Comparison of ENCODE assay signal across 20 cellular contexts in genomic region chr22:28978863-28979799, GRCh38.
DNase-seq lines count a peak whose midpoint lies in the region; ATAC-seq, FAIRE-seq and TF ChIP-seq lines count a peak whose summit lies in the region.
"Had no signal": no experiment of that assay in that cellular context is flagged by ENCODE, and none has a peak within 500 bp of the region (broad histone marks: within the 10 kb centered on the region; RNA-seq: fewer than 3 reads in every experiment).

No MANE protein-coding gene starts in this region.

- in situ Hi-C loops in Caki2 (cut with HindIII; ENCODE audit: low pct_unique_long_range_greater_than_20kb, low sequenced_read_pairs) = no loop called here

- no peaks in the 10 kb centered on the region for H3K36me3 ChIP-seq in SJCRH30
- H3K36me3 ChIP-seq: esophagus muscularis mucosa, prostate gland, upper lobe of left lung had no signal

- ATAC-seq in GM19324 (IDR thresholded peaks at IDR 0.05; ENCODE audit: low FRiP score, unreplicated experiment) = no peak
- ATAC-seq: activated CD4-positive, CD25-positive, alpha-beta regulatory T cell treated with anti-CD3 and anti-CD28 coated beads, Interleukin-2, amount 50 U/mL, for 24 hours; body of pancreas; natural killer cell treated with Interleukin-12 subunit alpha and Interleukin-12 subunit beta and Interleukin-15 and Interleukin-18, amount 100 ng/mL, for 72 hours; Panc1 had no signal

- no peak for FAIRE-seq in H54 (lab: Jason Lieb, UNC)
- FAIRE-seq in GM12892 (lab: Jason Lieb, UNC) = no peak

- TF ChIP-seq POLR2A in H54 (IDR thresholded peaks at IDR 0.05; ENCODE audit: low read depth, low read length) (no peak), GM12892 (IDR thresholded peaks at IDR 0.05; ENCODE audit: low read depth, low read length) (no peak)

- H3K27ac ChIP-seq in SJCRH30 = peak overlapping the region; percentile 16; the same call in 1 of the 2 replicates
- peak overlapping the region; percentile 27 for H3K27ac ChIP-seq in layer of hippocampus (ENCODE audit: low read depth, low read length)
- H3K27ac ChIP-seq: esophagus muscularis mucosa, SK-N-MC had no signal

- H3K9me3 ChIP-seq in SJCRH30 (replicated peaks) = no peaks in the 10 kb centered on the region
- H3K9me3 ChIP-seq: body of pancreas, esophagus muscularis mucosa, prostate gland, upper lobe of left lung had no signal

- no peak overlapping the region for H3K4me3 ChIP-seq in SJCRH30
- H3K4me3 ChIP-seq: body of pancreas, lung, prostate gland, SK-N-MC, upper lobe of left lung had no signal

- H3K4me1 ChIP-seq in SJCRH30 = peaks cover 56% of the 10 kb centered on the region

- peak; percentile 12 for DNase-seq in Caki2 (ENCODE audit: low read depth)
- peak; percentile 45 to 64 for DNase-seq in SJCRH30
- peak; percentile 59 for DNase-seq in renal cortical epithelial cell (ENCODE audit: low read depth)
- DNase-seq in H54 (ENCODE audit: insufficient read length, low spot score) = no peak
- DNase-seq in stimulated activated CD8-positive, alpha-beta memory T cell treated with anti-CD3 and anti-CD28 coated beads, Interleukin-4, amount 100 ng/mL, for 48 hours = no peak
- DNase-seq in GM12892 (ENCODE audit: insufficient read length) = no peak
- DNase-seq: glutamatergic neuron; NCI-H146; stimulated activated naive CD4-positive, alpha-beta T cell treated with Interleukin-2 at 50 U/mL for 16 hours; upper lobe of left lung had no signal

- H3K27me3 ChIP-seq in SJCRH30 = no peaks in the 10 kb centered on the region
- H3K27me3 ChIP-seq in layer of hippocampus (ENCODE audit: control insufficient read depth, insufficient read depth, low read length) = no peaks in the 10 kb centered on the region
- H3K27me3 ChIP-seq: body of pancreas, esophagus muscularis mucosa, upper lobe of left lung had no signal

Comparison
In these comparisons a context has a peak if more than half of its experiments do, and no peak if none do; other contexts are left out.
1. DNase-seq: peak in Caki2 (single experiment), SJCRH30 (2 of 2) and renal cortical epithelial cell (single experiment); none in H54 (single experiment), stimulated activated CD8-positive, alpha-beta memory T cell treated with anti-CD3 and anti-CD28 coated beads, Interleukin-4, amount 100 ng/mL, for 48 hours (single experiment) and GM12892 (single experiment).